In the genomic region with DNA sequence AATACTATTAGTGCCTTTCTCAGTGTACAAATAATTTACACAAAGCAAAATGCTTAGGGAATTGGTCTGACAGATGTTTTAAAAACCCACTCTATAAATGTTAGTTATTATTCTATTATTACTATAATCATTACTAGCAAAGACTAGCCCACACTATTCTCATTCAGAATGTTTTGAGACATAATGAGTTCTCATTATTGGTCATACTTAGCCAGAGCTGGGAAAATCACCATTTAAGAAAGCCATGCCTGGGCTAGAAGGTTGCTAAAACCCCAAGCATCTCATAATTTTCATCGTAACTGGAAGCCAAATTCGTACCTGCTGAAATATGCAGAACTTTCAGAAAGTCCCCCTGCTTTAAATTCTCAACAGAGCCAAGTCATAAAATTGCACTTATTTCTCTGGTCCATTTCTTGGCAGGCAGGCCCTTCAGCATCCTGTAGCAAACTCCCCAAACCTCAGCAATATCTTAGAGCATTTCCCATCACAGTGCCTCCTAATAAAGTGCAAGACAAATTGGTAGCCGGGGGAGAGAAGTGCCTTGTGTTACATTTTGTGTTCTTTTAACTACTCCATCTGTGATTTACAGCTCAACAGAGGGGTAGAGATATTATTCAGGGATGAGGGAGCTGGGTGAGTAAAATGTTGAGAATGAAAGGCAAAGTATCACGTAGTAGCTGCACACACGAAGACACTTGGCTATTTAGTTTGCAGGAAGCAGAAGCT, we compare ENCODE assay signal across 29 cellular contexts.
"Had no signal": no experiment of that assay in that cellular context is flagged by ENCODE, and none has a peak within 500 bp of the region (broad histone marks: within the 10 kb centered on the region; RNA-seq: fewer than 3 reads in every experiment).

No MANE protein-coding gene starts in this region.

- H3K4me3 ChIP-seq: breast epithelium, colonic mucosa, gastrocnemius medialis, lower lobe of right lung, right atrium auricular region, smooth muscle cell, uterus had no signal

- H3K4me2 ChIP-seq: smooth muscle cell had no signal

- DNase-seq: activated CD4-positive, alpha-beta T cell treated with anti-CD3 and anti-CD28 coated beads for 36 hours; activated CD4-positive, alpha-beta T cell treated with anti-CD3 and anti-CD28 coated beads, Interleukin-2, amount 50 U/mL, for 4 hours; activated CD4-positive, CD25-positive, alpha-beta regulatory T cell; activated naive CD4-positive, alpha-beta T cell; activated T-cell treated with anti-CD3 and anti-CD28 coated beads for 4 hours; activated T-cell treated with anti-CD3 and anti-CD28 coated beads, Interleukin-2, amount 50 U/mL, for 72 hours; colonic mucosa; effector memory CD4-positive, alpha-beta T cell; gastrocnemius medialis; hippocampal formation; immature natural killer cell; kidney; lower lobe of right lung; mesenchymal stem cell; natural killer cell; stimulated activated CD4-positive, alpha-beta T cell treated with anti-CD3 and anti-CD28 coated beads, Interleukin-1b, Interleukin-23, amount 100 ng/mL, for 48 hours; stimulated activated CD4-positive, alpha-beta T cell treated with anti-CD3 and anti-CD28 coated beads, Interleukin-4, amount 100 ng/mL, for 4 hours; stimulated activated CD8-positive, alpha-beta memory T cell treated with anti-CD3 and anti-CD28 coated beads, Interleukin-4, amount 100 ng/mL, for 48 hours; stimulated activated naive CD8-positive, alpha-beta T cell treated with anti-CD3 and anti-CD28 coated beads, Interleukin-15, amount 100 ng/mL, for 72 hours; substantia nigra; uterus had no signal

- H3K27ac Mint-ChIP-seq: activated CD4-positive, alpha-beta T cell treated with anti-CD3 and anti-CD28 coated beads for 36 hours; activated naive CD4-positive, alpha-beta T cell treated with anti-CD3 and anti-CD28 coated beads, Interleukin-2, amount 50 U/mL, for 72 hours; activated T-cell treated with anti-CD3 and anti-CD28 coated beads, Interleukin-2, amount 50 U/mL, for 72 hours; immature natural killer cell; natural killer cell; stimulated activated memory B cell treated with anti-CD40 and anti-IgM and Interleukin-4, amounts not matched to agents 10 μg/mL and 1 μg/mL and 100 μg/mL, for 72 hours; stimulated activated naive CD8-positive, alpha-beta T cell treated with anti-CD3 and anti-CD28 coated beads, Interleukin-15, amount 100 ng/mL, for 72 hours; type B pancreatic cell had no signal

- H3K4me3 Mint-ChIP-seq: activated CD4-positive, alpha-beta T cell treated with anti-CD3 and anti-CD28 coated beads for 36 hours; activated T-cell treated with anti-CD3 and anti-CD28 coated beads, Interleukin-2, amount 50 U/mL, for 72 hours; central memory CD8-positive, alpha-beta T cell; immature natural killer cell; natural killer cell; stimulated activated memory B cell treated with anti-CD40 and anti-IgM and Interleukin-4, amounts not matched to agents 10 μg/mL and 1 μg/mL and 100 μg/mL, for 72 hours; stimulated activated naive CD8-positive, alpha-beta T cell treated with anti-CD3 and anti-CD28 coated beads, Interleukin-15, amount 100 ng/mL, for 72 hours; type B pancreatic cell had no signal

- H3K27me3 Mint-ChIP-seq: central memory CD8-positive, alpha-beta T cell; type B pancreatic cell had no signal

- H3K9me3 ChIP-seq: breast epithelium, colonic mucosa, gastrocnemius medialis, lower lobe of right lung, right atrium auricular region, uterus had no signal

- H3K36me3 ChIP-seq: breast epithelium, colonic mucosa, gastrocnemius medialis, lower lobe of right lung, right atrium auricular region, uterus had no signal

- H3K4me1 ChIP-seq: breast epithelium, colonic mucosa, gastrocnemius medialis, lower lobe of right lung, right atrium auricular region, uterus had no signal

- H3K4me1 Mint-ChIP-seq: activated CD4-positive, alpha-beta T cell treated with anti-CD3 and anti-CD28 coated beads for 36 hours; central memory CD8-positive, alpha-beta T cell; immature natural killer cell; natural killer cell; stimulated activated memory B cell treated with anti-CD40 and anti-IgM and Interleukin-4, amounts not matched to agents 10 μg/mL and 1 μg/mL and 100 μg/mL, for 72 hours; stimulated activated naive CD8-positive, alpha-beta T cell treated with anti-CD3 and anti-CD28 coated beads, Interleukin-15, amount 100 ng/mL, for 72 hours had no signal

- H3K36me3 Mint-ChIP-seq: activated naive CD4-positive, alpha-beta T cell treated with anti-CD3 and anti-CD28 coated beads, Interleukin-2, amount 50 U/mL, for 72 hours; immature natural killer cell; natural killer cell; stimulated activated memory B cell treated with anti-CD40 and anti-IgM and Interleukin-4, amounts not matched to agents 10 μg/mL and 1 μg/mL and 100 μg/mL, for 72 hours; type B pancreatic cell had no signal

- H3K27ac ChIP-seq: breast epithelium, colonic mucosa, gastrocnemius medialis, lower lobe of right lung, right atrium auricular region, uterus had no signal

- ATAC-seq: activated CD4-positive, alpha-beta T cell treated with anti-CD3 and anti-CD28 coated beads for 36 hours; activated naive CD4-positive, alpha-beta T cell treated with anti-CD3 and anti-CD28 coated beads, Interleukin-2, amount 50 U/mL, for 72 hours; activated T-cell treated with anti-CD3 and anti-CD28 coated beads, Interleukin-2, amount 50 U/mL, for 72 hours; gastrocnemius medialis; left lobe of liver; lower lobe of right lung; natural killer cell; stimulated activated memory B cell treated with anti-CD40 and anti-IgM and Interleukin-4, amounts not matched to agents 10 μg/mL and 1 μg/mL and 100 μg/mL, for 72 hours; stimulated activated naive CD8-positive, alpha-beta T cell treated with anti-CD3 and anti-CD28 coated beads, Interleukin-15, amount 100 ng/mL, for 72 hours had no signal

- H3K9me3 Mint-ChIP-seq: activated naive CD4-positive, alpha-beta T cell treated with anti-CD3 and anti-CD28 coated beads, Interleukin-2, amount 50 U/mL, for 72 hours; central memory CD8-positive, alpha-beta T cell; immature natural killer cell; stimulated activated memory B cell treated with anti-CD40 and anti-IgM and Interleukin-4, amounts not matched to agents 10 μg/mL and 1 μg/mL and 100 μg/mL, for 72 hours; stimulated activated naive CD8-positive, alpha-beta T cell treated with anti-CD3 and anti-CD28 coated beads, Interleukin-15, amount 100 ng/mL, for 72 hours; type B pancreatic cell had no signal

- H3K27me3 ChIP-seq: breast epithelium, colonic mucosa, gastrocnemius medialis, right atrium auricular region, uterus had no signal
